1 cellular context compared by ENCODE assay signal in the genomic region with DNA sequence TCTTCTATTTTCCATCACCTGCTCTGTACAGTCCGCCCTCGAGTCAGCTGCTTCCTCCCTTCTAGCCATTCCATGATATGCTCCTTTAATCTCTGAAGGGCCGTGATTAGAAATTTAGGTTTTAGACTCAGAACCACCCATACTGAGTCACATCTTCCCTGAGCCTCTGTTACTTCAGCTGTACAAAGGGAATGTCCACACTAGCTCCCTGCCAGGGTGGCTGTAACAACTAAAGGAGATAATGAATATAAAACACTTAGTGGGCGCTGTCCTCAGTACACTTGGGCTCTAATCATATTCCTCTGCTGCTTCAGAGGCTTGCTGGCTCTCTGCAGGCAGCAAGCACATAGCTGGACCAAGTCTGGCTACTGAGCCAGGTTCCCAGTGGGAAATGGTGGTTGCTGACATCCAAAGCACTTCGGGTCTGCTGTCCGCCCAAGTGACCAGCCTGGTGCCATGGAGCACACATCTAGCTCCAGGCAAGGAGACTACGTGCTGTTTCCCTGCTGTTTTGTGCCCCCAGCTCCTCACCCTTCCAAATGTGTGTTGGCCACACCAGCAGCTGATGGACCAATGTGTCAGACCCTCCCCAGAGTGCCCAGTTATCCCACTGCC.
A peak's percentile ranks its signal among the peaks of the same experiment; 100 is the strongest.
TF ChIP-seq lines count a peak whose summit lies in the region.

No MANE protein-coding gene starts in this region.

TF ChIP-seq in H1, 55 proteins besides CTCF, POLR2A, EP300 and RAD21:
- TF ChIP-seq, protein P1, sequence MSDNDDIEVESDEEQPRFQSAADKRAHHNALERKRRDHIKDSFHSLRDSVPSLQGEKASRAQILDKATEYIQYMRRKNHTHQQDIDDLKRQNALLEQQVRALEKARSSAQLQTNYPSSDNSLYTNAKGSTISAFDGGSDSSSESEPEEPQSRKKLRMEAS (IDR thresholded peaks at IDR 0.05) = no peak
- 0 out of 2 replicates have a peak, but pooled peaks have one; percentile 16 for TF ChIP-seq POLR2AphosphoS5 (IDR thresholded peaks at IDR 0.05; ENCODE audit: low read depth, low read length)
- no peak for TF ChIP-seq SP2 (IDR thresholded peaks at IDR 0.05; ENCODE audit: low read length)
